In genomic region chr13:100470841-100471505, GRCh38 we compare ENCODE assay signal across 26 cellular contexts.
"Had no signal": no experiment of that assay in that cellular context is flagged by ENCODE, and none has a peak within 500 bp of the region (broad histone marks: within the 10 kb centered on the region; RNA-seq: fewer than 3 reads in every experiment).

No MANE protein-coding gene starts in this region.

- H3K27me3 Mint-ChIP-seq: activated CD4-positive, alpha-beta T cell treated with anti-CD3 and anti-CD28 coated beads, Interleukin-2, amount 10 ng/mL, durations not matched to agents 7 days and 5 days had no signal

- DNase-seq: activated CD4-positive, alpha-beta T cell treated with anti-CD3 and anti-CD28 coated beads, Interleukin-2, amount 10 ng/mL, durations not matched to agents 7 days and 5 days; activated CD4-positive, CD25-positive, alpha-beta regulatory T cell treated with anti-CD3 and anti-CD28 coated beads, Interleukin-2, amount 50 U/mL, for 72 hours; activated gamma-delta T cell treated with Interleukin-2 at 50 U/mL for 16 hours; activated naive CD4-positive, alpha-beta T cell treated with anti-CD3 and anti-CD28 coated beads, Interleukin-2, amount 50 U/mL, for 16 hours; amniotic stem cell; brain microvascular endothelial cell; cortex of kidney; foreskin fibroblast; head of caudate nucleus; hippocampal formation; left cardiac atrium; left ventricle myocardium superior; occipital lobe; posterior cingulate gyrus; right cardiac atrium; spleen; stimulated activated CD4-positive, alpha-beta T cell treated with anti-CD3 and anti-CD28 coated beads, Interleukin-2, amount 100 ng/mL, for 48 hours; stimulated activated naive CD8-positive, alpha-beta T cell treated with anti-CD3 and anti-CD28 coated beads, Interleukin-15, Interleukin-2, amounts not matched to agents 100 U/mL and 50 U/mL, for 24 hours; testis had no signal

- H3K4me3 Mint-ChIP-seq: activated CD4-positive, alpha-beta T cell treated with anti-CD3 and anti-CD28 coated beads, Interleukin-2, amount 10 ng/mL, durations not matched to agents 7 days and 5 days; activated T-helper 1 cell treated with anti-CD3 and anti-CD28 coated beads, Interleukin-12 subunit alpha, Interleukin-12 subunit beta, Interleukin-2, Interleukin-4 antibody, amounts not matched to agents 30 ng/mL and 10 ng/mL and 1 ng/mL, durations not matched to agents 14 hours and 24 hours and 36 hours; neural crest cell had no signal

- H3K27ac Mint-ChIP-seq: activated CD4-positive, alpha-beta T cell treated with anti-CD3 and anti-CD28 coated beads, Interleukin-2, amount 10 ng/mL, durations not matched to agents 7 days and 5 days; activated T-helper 1 cell treated with anti-CD3 and anti-CD28 coated beads, Interleukin-12 subunit alpha, Interleukin-12 subunit beta, Interleukin-2, Interleukin-4 antibody, amounts not matched to agents 30 ng/mL and 10 ng/mL and 1 ng/mL, durations not matched to agents 14 hours and 24 hours and 36 hours had no signal

- ATAC-seq: esophagus mucosa; left cardiac atrium; left ventricle myocardium superior; right cardiac atrium; stimulated activated naive CD8-positive, alpha-beta T cell treated with anti-CD3 and anti-CD28 coated beads, Interleukin-15, Interleukin-2, amounts not matched to agents 100 U/mL and 50 U/mL, for 24 hours had no signal

- FAIRE-seq: astrocyte, endothelial cell of umbilical vein, keratinocyte, urothelium cell line had no signal

- H3K9me3 Mint-ChIP-seq: activated CD4-positive, alpha-beta T cell treated with anti-CD3 and anti-CD28 coated beads, Interleukin-2, amount 10 ng/mL, durations not matched to agents 7 days and 5 days; activated T-helper 1 cell treated with anti-CD3 and anti-CD28 coated beads, Interleukin-12 subunit alpha, Interleukin-12 subunit beta, Interleukin-2, Interleukin-4 antibody, amounts not matched to agents 30 ng/mL and 10 ng/mL and 1 ng/mL, durations not matched to agents 14 hours and 24 hours and 36 hours; neural crest cell had no signal
